16 cellular contexts compared by ENCODE assay signal in genomic region chr19:10043286-10043927, GRCh38. TPM values are rescaled to one million over a fixed set of nuclear protein-coding genes. Genes with fewer than 3 reads are reported as not detected.
DNase-seq lines count a peak whose midpoint lies in the region; ATAC-seq and TF ChIP-seq lines count a peak whose summit lies in the region.
"Had no signal": no experiment of that assay in that cellular context is flagged by ENCODE, and none has a peak within 500 bp of the region (broad histone marks: within the 10 kb centered on the region; RNA-seq: fewer than 3 reads in every experiment).

No MANE protein-coding gene starts in this region.

- in situ Hi-C loops in brain microvascular endothelial cell (cut with HindIII; ENCODE audit: low pct_ligation_motif_present, low sequenced_read_pairs): no loop called here

- no peaks in the 10 kb centered on the region for H3K36me3 ChIP-seq in brain microvascular endothelial cell (replicated peaks)

- DNase-seq in GM04503 (ENCODE audit: low read depth) (peak; percentile 17), M059J (ENCODE audit: low read depth) (peak; percentile 35), brain microvascular endothelial cell (peak; percentile 40), myocyte (ENCODE audit: low read depth) (peak; percentile 56), NCI-H2107 (lab: John Stamatoyannopoulos, UW) (no peak)
- DNase-seq: activated CD4-positive, CD25-positive, alpha-beta regulatory T cell; activated CD8-positive, alpha-beta memory T cell treated with anti-CD3 and anti-CD28 coated beads, Interleukin-2, amount 50 U/mL, for 48 hours; activated naive CD4-positive, alpha-beta T cell treated with anti-CD3 and anti-CD28 coated beads, Interleukin-2, amount 50 U/mL, for 16 hours; NCI-H2029 treated with DMSO at 0.1 percent for 48 hours; occipital lobe had no signal

- TF ChIP-seq CTCF in brain microvascular endothelial cell (IDR thresholded peaks at IDR 0.05; ENCODE audit: low read depth, low read length, missing control alignments): no peak

- no peaks in the 10 kb centered on the region for H3K27me3 ChIP-seq in brain microvascular endothelial cell (replicated peaks)

- H3K4me3 ChIP-seq in brain microvascular endothelial cell (ENCODE audit: low read depth, low read length): no peak overlapping the region

- H3K27ac ChIP-seq in brain microvascular endothelial cell: no peak overlapping the region

- ATAC-seq in HG02885 (IDR thresholded peaks at IDR 0.05; ENCODE audit: poor library complexity, unreplicated experiment) (no peak), GM21526 (IDR thresholded peaks at IDR 0.05; ENCODE audit: low FRiP score, unreplicated experiment) (no peak), GM21786 (IDR thresholded peaks at IDR 0.05; ENCODE audit: unreplicated experiment) (no peak)
- ATAC-seq: esophagus mucosa had no signal

RNA-seq across cellular contexts. Expression of gene RDH8, which starts 30.1 kb away (rescaled TPM):
- total RNA-seq in M059J (2014; rRNA removed; shearing (Covaris generic)): not detected in 2 replicates
- not detected in 2 replicates for total RNA-seq in myocyte
- not detected for polyA plus RNA-seq in myocyte (2012)
- total RNA-seq: esophagus mucosa, H4, occipital lobe, skeletal muscle tissue had no signal

RNA-seq across cellular contexts. Expression of gene COL5A3, which starts 33.1 kb away (rescaled TPM):
- total RNA-seq in M059J (2014; rRNA removed; shearing (Covaris generic)): not detected in 2 replicates
- total RNA-seq in myocyte: 75.3 and 93.4 TPM in 2 replicates
- 6.4 TPM for polyA plus RNA-seq in myocyte (2012)
- total RNA-seq: H4 had no signal

RNA-seq across cellular contexts. Expression of gene SHFL, which starts 42.7 kb away (rescaled TPM):
- total RNA-seq in M059J (2014; rRNA removed; shearing (Covaris generic)): 80.9 and 98.9 TPM in 2 replicates
- total RNA-seq in myocyte: 21.8 and 25.0 TPM in 2 replicates
- polyA plus RNA-seq in myocyte (2012): 26.0 TPM

RNA-seq across cellular contexts. Expression of gene ANGPTL6, which starts 59.1 kb away (rescaled TPM):
- total RNA-seq in M059J (2014; rRNA removed; shearing (Covaris generic)): 0.25 TPM in 1 of 2 replicates, not detected in the other
- total RNA-seq in myocyte: 0.11 TPM in 1 of 2 replicates, not detected in the other
- 0.61 TPM for polyA plus RNA-seq in myocyte (2012)
- total RNA-seq: esophagus mucosa had no signal

Comparison
In these comparisons a context has a peak if more than half of its experiments do, and no peak if none do; other contexts are left out.
1. RNA of gene COL5A3, which starts 33.1 kb away (total RNA-seq): 75.3 to 93.4 TPM in myocyte; not detected in M059J; every median in the first group is over 10 times any median in the second.